ENCODE assay signal across 9 cellular contexts in genomic region chr2:148108377-148108776, GRCh38.
"Had no signal": no experiment of that assay in that cellular context is flagged by ENCODE, and none has a peak within 500 bp of the region (broad histone marks: within the 10 kb centered on the region; RNA-seq: fewer than 3 reads in every experiment).

No MANE protein-coding gene starts in this region.

- H3K9me3 ChIP-seq: HAP-1 had no signal

- H3K4me2 ChIP-seq: KMS-11 had no signal

- H3K9ac ChIP-seq: GM23248, KMS-11 had no signal

- H2AFZ ChIP-seq: GM23248 had no signal

- H3K36me3 ChIP-seq: HAP-1 had no signal

- ATAC-seq: HCT116 had no signal

- H3K27ac ChIP-seq: GM23248, KMS-11 had no signal

- H3K4me3 ChIP-seq: GM23248, HAP-1 had no signal

- FAIRE-seq: HTR-8/SVneo had no signal

- DNase-seq: GM23248, GOT3, H7, Karpas-422, KBM-7 had no signal
